In the genomic region with DNA sequence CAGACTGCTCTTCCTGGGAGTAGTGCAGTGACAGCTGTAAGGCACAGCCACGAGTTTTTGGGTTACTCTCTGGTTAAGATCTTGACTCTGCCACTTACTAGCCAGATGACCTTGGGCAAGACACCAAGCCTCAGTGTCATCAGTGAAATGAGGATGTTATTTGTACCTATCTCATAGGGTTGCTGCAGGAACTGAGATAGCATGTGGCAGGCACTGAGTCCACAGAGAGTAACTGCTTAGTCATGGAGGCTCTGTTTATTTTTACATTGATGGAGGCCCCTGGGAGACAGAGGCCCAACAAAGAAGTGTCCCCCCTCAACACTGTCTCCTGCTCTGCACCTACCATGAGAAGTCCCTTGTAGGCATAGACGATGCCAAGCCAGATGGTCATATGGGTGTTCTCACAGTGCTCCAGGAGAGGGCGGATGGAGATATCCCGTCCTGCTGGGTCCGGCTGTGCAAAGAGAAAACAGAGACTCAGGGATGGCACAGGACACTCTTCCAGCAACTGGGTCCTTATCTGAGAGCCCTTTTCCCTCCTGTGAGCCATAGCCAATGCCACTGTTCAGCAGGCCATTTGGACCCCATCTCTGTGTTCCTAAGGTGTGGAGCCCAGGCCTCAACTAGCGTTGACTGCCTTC, we compare ENCODE assay signal across 1 cellular context.
A peak's percentile ranks its signal among the peaks of the same experiment; 100 is the strongest.
TF ChIP-seq lines count a peak whose summit lies in the region.

No MANE protein-coding gene starts in this region.

TF ChIP-seq in K562, 482 proteins besides CTCF, POLR2A, EP300 and RAD21 (continued from another document and continues in another):
- TF ChIP-seq, protein P1, sequence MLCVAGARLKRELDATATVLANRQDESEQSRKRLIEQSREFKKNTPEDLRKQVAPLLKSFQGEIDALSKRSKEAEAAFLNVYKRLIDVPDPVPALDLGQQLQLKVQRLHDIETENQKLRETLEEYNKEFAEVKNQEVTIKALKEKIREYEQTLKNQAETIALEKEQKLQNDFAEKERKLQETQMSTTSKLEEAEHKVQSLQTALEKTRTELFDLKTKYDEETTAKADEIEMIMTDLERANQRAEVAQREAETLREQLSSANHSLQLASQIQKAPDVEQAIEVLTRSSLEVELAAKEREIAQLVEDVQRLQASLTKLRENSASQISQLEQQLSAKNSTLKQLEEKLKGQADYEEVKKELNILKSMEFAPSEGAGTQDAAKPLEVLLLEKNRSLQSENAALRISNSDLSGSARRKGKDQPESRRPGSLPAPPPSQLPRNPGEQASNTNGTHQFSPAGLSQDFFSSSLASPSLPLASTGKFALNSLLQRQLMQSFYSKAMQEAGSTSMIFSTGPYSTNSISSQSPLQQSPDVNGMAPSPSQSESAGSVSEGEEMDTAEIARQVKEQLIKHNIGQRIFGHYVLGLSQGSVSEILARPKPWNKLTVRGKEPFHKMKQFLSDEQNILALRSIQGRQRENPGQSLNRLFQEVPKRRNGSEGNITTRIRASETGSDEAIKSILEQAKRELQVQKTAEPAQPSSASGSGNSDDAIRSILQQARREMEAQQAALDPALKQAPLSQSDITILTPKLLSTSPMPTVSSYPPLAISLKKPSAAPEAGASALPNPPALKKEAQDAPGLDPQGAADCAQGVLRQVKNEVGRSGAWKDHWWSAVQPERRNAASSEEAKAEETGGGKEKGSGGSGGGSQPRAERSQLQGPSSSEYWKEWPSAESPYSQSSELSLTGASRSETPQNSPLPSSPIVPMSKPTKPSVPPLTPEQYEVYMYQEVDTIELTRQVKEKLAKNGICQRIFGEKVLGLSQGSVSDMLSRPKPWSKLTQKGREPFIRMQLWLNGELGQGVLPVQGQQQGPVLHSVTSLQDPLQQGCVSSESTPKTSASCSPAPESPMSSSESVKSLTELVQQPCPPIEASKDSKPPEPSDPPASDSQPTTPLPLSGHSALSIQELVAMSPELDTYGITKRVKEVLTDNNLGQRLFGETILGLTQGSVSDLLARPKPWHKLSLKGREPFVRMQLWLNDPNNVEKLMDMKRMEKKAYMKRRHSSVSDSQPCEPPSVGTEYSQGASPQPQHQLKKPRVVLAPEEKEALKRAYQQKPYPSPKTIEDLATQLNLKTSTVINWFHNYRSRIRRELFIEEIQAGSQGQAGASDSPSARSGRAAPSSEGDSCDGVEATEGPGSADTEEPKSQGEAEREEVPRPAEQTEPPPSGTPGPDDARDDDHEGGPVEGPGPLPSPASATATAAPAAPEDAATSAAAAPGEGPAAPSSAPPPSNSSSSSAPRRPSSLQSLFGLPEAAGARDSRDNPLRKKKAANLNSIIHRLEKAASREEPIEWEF (CRISPR knock-in tag; IDR thresholded peaks at IDR 0.05): no peak
- TF ChIP-seq ZNF668 (CRISPR knock-in tag; IDR thresholded peaks at IDR 0.05) (no peak), L3MBTL2 (IDR thresholded peaks at IDR 0.05) (peak; percentile 86), POLR2AphosphoS5 (IDR thresholded peaks at IDR 0.05; ENCODE audit: control insufficient read depth, insufficient read depth, low read depth, low read length) (0 out of 2 replicates have a peak, but pooled peaks have one; percentile 29), TAL1 (IDR thresholded peaks at IDR 0.05) (peak; percentile 71), SMARCC2 (IDR thresholded peaks at IDR 0.05; ENCODE audit: low read depth) (peak; percentile 70; the same call in 1 of the 2 replicates), CBFA2T3 (IDR thresholded peaks at IDR 0.05) (peak; percentile 83), TFAM (CRISPR knock-in tag; conservative IDR thresholded peaks at IDR 0.05) (no peak), DPF2 (IDR thresholded peaks at IDR 0.05) (peak; percentile 92), SMARCE1 (IDR thresholded peaks at IDR 0.05) (peak; percentile 79), MEIS2 (IDR thresholded peaks at IDR 0.05; ENCODE audit: partially characterized antibody) (peak; percentile 35), ILK (tag; IDR thresholded peaks at IDR 0.05; ENCODE audit: borderline replicate concordance, low read depth) (no peak), ZNF24 (IDR thresholded peaks at IDR 0.05) (peak; percentile 52; the same call in 1 of the 2 replicates), RFX5 (IDR thresholded peaks at IDR 0.05; ENCODE audit: low read depth, low read length) (no peak), CTBP1 (IDR thresholded peaks at IDR 0.05; ENCODE audit: borderline replicate concordance) (peak; percentile 95)
- TF ChIP-seq, protein P2, sequence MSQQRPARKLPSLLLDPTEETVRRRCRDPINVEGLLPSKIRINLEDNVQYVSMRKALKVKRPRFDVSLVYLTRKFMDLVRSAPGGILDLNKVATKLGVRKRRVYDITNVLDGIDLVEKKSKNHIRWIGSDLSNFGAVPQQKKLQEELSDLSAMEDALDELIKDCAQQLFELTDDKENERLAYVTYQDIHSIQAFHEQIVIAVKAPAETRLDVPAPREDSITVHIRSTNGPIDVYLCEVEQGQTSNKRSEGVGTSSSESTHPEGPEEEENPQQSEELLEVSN (IDR thresholded peaks at IDR 0.05; ENCODE audit: borderline replicate concordance in 1 of 2, extremely low read depth in 1 of 2, insufficient read depth in 1 of 2, insufficient read length in 1 of 2, low read depth in 1 of 2, low read length in 1 of 2, poor library complexity in 1 of 2, severe bottlenecking in 1 of 2): peak; percentile 13 to 33
- TF ChIP-seq, protein P3, sequence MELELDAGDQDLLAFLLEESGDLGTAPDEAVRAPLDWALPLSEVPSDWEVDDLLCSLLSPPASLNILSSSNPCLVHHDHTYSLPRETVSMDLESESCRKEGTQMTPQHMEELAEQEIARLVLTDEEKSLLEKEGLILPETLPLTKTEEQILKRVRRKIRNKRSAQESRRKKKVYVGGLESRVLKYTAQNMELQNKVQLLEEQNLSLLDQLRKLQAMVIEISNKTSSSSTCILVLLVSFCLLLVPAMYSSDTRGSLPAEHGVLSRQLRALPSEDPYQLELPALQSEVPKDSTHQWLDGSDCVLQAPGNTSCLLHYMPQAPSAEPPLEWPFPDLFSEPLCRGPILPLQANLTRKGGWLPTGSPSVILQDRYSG (tag; conservative IDR thresholded peaks at IDR 0.05; ENCODE audit: low read depth): 0 out of 2 replicates have a peak, but pooled peaks have one; percentile 21
- TF ChIP-seq, protein P4, sequence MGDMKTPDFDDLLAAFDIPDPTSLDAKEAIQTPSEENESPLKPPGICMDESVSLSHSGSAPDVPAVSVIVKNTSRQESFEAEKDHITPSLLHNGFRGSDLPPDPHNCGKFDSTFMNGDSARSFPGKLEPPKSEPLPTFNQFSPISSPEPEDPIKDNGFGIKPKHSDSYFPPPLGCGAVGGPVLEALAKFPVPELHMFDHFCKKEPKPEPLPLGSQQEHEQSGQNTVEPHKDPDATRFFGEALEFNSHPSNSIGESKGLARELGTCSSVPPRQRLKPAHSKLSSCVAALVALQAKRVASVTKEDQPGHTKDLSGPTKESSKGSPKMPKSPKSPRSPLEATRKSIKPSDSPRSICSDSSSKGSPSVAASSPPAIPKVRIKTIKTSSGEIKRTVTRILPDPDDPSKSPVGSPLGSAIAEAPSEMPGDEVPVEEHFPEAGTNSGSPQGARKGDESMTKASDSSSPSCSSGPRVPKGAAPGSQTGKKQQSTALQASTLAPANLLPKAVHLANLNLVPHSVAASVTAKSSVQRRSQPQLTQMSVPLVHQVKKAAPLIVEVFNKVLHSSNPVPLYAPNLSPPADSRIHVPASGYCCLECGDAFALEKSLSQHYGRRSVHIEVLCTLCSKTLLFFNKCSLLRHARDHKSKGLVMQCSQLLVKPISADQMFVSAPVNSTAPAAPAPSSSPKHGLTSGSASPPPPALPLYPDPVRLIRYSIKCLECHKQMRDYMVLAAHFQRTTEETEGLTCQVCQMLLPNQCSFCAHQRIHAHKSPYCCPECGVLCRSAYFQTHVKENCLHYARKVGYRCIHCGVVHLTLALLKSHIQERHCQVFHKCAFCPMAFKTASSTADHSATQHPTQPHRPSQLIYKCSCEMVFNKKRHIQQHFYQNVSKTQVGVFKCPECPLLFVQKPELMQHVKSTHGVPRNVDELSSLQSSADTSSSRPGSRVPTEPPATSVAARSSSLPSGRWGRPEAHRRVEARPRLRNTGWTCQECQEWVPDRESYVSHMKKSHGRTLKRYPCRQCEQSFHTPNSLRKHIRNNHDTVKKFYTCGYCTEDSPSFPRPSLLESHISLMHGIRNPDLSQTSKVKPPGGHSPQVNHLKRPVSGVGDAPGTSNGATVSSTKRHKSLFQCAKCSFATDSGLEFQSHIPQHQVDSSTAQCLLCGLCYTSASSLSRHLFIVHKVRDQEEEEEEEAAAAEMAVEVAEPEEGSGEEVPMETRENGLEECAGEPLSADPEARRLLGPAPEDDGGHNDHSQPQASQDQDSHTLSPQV (IDR thresholded peaks at IDR 0.05): peak; percentile 97
- TF ChIP-seq, protein P5, sequence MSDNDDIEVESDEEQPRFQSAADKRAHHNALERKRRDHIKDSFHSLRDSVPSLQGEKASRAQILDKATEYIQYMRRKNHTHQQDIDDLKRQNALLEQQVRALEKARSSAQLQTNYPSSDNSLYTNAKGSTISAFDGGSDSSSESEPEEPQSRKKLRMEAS (CRISPR knock-in tag; IDR thresholded peaks at IDR 0.05): peak; percentile 26; the same call in 1 of the 2 replicates
- TF ChIP-seq, protein P6, sequence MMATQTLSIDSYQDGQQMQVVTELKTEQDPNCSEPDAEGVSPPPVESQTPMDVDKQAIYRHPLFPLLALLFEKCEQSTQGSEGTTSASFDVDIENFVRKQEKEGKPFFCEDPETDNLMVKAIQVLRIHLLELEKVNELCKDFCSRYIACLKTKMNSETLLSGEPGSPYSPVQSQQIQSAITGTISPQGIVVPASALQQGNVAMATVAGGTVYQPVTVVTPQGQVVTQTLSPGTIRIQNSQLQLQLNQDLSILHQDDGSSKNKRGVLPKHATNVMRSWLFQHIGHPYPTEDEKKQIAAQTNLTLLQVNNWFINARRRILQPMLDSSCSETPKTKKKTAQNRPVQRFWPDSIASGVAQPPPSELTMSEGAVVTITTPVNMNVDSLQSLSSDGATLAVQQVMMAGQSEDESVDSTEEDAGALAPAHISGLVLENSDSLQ (IDR thresholded peaks at IDR 0.05): peak; percentile 54
- TF ChIP-seq, protein P7, sequence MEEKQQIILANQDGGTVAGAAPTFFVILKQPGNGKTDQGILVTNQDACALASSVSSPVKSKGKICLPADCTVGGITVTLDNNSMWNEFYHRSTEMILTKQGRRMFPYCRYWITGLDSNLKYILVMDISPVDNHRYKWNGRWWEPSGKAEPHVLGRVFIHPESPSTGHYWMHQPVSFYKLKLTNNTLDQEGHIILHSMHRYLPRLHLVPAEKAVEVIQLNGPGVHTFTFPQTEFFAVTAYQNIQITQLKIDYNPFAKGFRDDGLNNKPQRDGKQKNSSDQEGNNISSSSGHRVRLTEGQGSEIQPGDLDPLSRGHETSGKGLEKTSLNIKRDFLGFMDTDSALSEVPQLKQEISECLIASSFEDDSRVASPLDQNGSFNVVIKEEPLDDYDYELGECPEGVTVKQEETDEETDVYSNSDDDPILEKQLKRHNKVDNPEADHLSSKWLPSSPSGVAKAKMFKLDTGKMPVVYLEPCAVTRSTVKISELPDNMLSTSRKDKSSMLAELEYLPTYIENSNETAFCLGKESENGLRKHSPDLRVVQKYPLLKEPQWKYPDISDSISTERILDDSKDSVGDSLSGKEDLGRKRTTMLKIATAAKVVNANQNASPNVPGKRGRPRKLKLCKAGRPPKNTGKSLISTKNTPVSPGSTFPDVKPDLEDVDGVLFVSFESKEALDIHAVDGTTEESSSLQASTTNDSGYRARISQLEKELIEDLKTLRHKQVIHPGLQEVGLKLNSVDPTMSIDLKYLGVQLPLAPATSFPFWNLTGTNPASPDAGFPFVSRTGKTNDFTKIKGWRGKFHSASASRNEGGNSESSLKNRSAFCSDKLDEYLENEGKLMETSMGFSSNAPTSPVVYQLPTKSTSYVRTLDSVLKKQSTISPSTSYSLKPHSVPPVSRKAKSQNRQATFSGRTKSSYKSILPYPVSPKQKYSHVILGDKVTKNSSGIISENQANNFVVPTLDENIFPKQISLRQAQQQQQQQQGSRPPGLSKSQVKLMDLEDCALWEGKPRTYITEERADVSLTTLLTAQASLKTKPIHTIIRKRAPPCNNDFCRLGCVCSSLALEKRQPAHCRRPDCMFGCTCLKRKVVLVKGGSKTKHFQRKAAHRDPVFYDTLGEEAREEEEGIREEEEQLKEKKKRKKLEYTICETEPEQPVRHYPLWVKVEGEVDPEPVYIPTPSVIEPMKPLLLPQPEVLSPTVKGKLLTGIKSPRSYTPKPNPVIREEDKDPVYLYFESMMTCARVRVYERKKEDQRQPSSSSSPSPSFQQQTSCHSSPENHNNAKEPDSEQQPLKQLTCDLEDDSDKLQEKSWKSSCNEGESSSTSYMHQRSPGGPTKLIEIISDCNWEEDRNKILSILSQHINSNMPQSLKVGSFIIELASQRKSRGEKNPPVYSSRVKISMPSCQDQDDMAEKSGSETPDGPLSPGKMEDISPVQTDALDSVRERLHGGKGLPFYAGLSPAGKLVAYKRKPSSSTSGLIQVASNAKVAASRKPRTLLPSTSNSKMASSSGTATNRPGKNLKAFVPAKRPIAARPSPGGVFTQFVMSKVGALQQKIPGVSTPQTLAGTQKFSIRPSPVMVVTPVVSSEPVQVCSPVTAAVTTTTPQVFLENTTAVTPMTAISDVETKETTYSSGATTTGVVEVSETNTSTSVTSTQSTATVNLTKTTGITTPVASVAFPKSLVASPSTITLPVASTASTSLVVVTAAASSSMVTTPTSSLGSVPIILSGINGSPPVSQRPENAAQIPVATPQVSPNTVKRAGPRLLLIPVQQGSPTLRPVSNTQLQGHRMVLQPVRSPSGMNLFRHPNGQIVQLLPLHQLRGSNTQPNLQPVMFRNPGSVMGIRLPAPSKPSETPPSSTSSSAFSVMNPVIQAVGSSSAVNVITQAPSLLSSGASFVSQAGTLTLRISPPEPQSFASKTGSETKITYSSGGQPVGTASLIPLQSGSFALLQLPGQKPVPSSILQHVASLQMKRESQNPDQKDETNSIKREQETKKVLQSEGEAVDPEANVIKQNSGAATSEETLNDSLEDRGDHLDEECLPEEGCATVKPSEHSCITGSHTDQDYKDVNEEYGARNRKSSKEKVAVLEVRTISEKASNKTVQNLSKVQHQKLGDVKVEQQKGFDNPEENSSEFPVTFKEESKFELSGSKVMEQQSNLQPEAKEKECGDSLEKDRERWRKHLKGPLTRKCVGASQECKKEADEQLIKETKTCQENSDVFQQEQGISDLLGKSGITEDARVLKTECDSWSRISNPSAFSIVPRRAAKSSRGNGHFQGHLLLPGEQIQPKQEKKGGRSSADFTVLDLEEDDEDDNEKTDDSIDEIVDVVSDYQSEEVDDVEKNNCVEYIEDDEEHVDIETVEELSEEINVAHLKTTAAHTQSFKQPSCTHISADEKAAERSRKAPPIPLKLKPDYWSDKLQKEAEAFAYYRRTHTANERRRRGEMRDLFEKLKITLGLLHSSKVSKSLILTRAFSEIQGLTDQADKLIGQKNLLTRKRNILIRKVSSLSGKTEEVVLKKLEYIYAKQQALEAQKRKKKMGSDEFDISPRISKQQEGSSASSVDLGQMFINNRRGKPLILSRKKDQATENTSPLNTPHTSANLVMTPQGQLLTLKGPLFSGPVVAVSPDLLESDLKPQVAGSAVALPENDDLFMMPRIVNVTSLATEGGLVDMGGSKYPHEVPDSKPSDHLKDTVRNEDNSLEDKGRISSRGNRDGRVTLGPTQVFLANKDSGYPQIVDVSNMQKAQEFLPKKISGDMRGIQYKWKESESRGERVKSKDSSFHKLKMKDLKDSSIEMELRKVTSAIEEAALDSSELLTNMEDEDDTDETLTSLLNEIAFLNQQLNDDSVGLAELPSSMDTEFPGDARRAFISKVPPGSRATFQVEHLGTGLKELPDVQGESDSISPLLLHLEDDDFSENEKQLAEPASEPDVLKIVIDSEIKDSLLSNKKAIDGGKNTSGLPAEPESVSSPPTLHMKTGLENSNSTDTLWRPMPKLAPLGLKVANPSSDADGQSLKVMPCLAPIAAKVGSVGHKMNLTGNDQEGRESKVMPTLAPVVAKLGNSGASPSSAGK (IDR thresholded peaks at IDR 0.05): peak; percentile 68
- TF ChIP-seq, protein P8, sequence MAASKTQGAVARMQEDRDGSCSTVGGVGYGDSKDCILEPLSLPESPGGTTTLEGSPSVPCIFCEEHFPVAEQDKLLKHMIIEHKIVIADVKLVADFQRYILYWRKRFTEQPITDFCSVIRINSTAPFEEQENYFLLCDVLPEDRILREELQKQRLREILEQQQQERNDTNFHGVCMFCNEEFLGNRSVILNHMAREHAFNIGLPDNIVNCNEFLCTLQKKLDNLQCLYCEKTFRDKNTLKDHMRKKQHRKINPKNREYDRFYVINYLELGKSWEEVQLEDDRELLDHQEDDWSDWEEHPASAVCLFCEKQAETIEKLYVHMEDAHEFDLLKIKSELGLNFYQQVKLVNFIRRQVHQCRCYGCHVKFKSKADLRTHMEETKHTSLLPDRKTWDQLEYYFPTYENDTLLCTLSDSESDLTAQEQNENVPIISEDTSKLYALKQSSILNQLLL (CRISPR knock-in tag; IDR thresholded peaks at IDR 0.05; ENCODE audit: borderline replicate concordance): no peak
